ENCODE assay signal across 1 cellular context in genomic region chr15:90954712-90955671, GRCh38.
TF ChIP-seq lines count a peak whose summit lies in the region.

Gene RCCD1 (plus strand): TSS chr15:90954884. CDS start chr15:90956735, 1,851 bp downstream.

TF ChIP-seq in HepG2, 621 proteins besides CTCF, POLR2A, EP300 and RAD21 (continued from another document):
- TF ChIP-seq HNF1A (IDR thresholded peaks at IDR 0.05; ENCODE audit: low read depth): no peak
- TF ChIP-seq HNF1A (CRISPR knock-in tag; IDR thresholded peaks at IDR 0.05; ENCODE audit: borderline replicate concordance): peak; percentile 14; the same call in 1 of the 2 replicates
- TF ChIP-seq ZNF550 (CRISPR knock-in tag; IDR thresholded peaks at IDR 0.05; ENCODE audit: borderline replicate concordance): peak; percentile 20; the same call in 1 of the 2 replicates
- TF ChIP-seq ZNF747 (CRISPR knock-in tag; IDR thresholded peaks at IDR 0.05; ENCODE audit: borderline replicate concordance): 0 out of 2 replicates have a peak, but pooled peaks have one; percentile 17
- no peak for TF ChIP-seq NCOR1 (IDR thresholded peaks at IDR 0.05; ENCODE audit: borderline replicate concordance, low read length)
- no peak; the same call in 1 of the 2 replicates for TF ChIP-seq ZNF569 (CRISPR knock-in tag; IDR thresholded peaks at IDR 0.05; ENCODE audit: borderline replicate concordance)
- TF ChIP-seq THAP8 (CRISPR knock-in tag; IDR thresholded peaks at IDR 0.05; ENCODE audit: borderline replicate concordance): peak; percentile 56; the same call in 1 of the 2 replicates
- TF ChIP-seq SPEN (CRISPR knock-in tag; IDR thresholded peaks at IDR 0.05; ENCODE audit: low read depth): peak; percentile 55
- TF ChIP-seq ARHGAP35 (CRISPR knock-in tag; IDR thresholded peaks at IDR 0.05; ENCODE audit: borderline replicate concordance): no peak; the same call in 1 of the 2 replicates
- peak; percentile 31; the same call in 1 of the 2 replicates for TF ChIP-seq ZNF564 (CRISPR knock-in tag; IDR thresholded peaks at IDR 0.05)
- peak; percentile 70; the same call in 1 of the 2 replicates for TF ChIP-seq AFF4 (CRISPR knock-in tag; IDR thresholded peaks at IDR 0.05)
- TF ChIP-seq SALL1 (CRISPR knock-in tag; IDR thresholded peaks at IDR 0.05): peak; percentile 68; the same call in 1 of the 2 replicates
- peak; percentile 80 for TF ChIP-seq SALL2 (CRISPR knock-in tag; IDR thresholded peaks at IDR 0.05)
- TF ChIP-seq NFE2L1 (CRISPR knock-in tag; IDR thresholded peaks at IDR 0.05; ENCODE audit: borderline replicate concordance): no peak; the same call in 1 of the 2 replicates
- peak; percentile 84 for TF ChIP-seq KLF12 (CRISPR knock-in tag; IDR thresholded peaks at IDR 0.05; ENCODE audit: borderline replicate concordance)
- peak; percentile 89 for TF ChIP-seq NFYB (CRISPR knock-in tag; IDR thresholded peaks at IDR 0.05)
- peak; percentile 71; the same call in 1 of the 2 replicates for TF ChIP-seq ZNF75D (CRISPR knock-in tag; IDR thresholded peaks at IDR 0.05; ENCODE audit: borderline replicate concordance)
- no peak for TF ChIP-seq JUNB (CRISPR knock-in tag; IDR thresholded peaks at IDR 0.05; ENCODE audit: borderline replicate concordance)
- TF ChIP-seq ZNF17 (CRISPR knock-in tag; IDR thresholded peaks at IDR 0.05): 0 out of 2 replicates have a peak, but pooled peaks have one; percentile 48
- TF ChIP-seq ASH2L (IDR thresholded peaks at IDR 0.05; ENCODE audit: insufficient read length, low read depth, low read length): peak; percentile 83
- no peak for TF ChIP-seq KLF15 (CRISPR knock-in tag; IDR thresholded peaks at IDR 0.05; ENCODE audit: borderline replicate concordance)
- peak; percentile 63; the same call in 1 of the 2 replicates for TF ChIP-seq ZNF772 (CRISPR knock-in tag; IDR thresholded peaks at IDR 0.05)
- TF ChIP-seq ZNF335 (CRISPR knock-in tag; IDR thresholded peaks at IDR 0.05): no peak; the same call in none of the 2 replicates
- peak; percentile 74; the same call in 1 of the 2 replicates for TF ChIP-seq ZNF354B (CRISPR knock-in tag; IDR thresholded peaks at IDR 0.05)
- TF ChIP-seq SP140L (CRISPR knock-in tag; IDR thresholded peaks at IDR 0.05; ENCODE audit: borderline replicate concordance): no peak
- no peak for TF ChIP-seq NFE2L2 (IDR thresholded peaks at IDR 0.05; ENCODE audit: low read length)
- TF ChIP-seq ZNF724P (CRISPR knock-in tag; IDR thresholded peaks at IDR 0.05; ENCODE audit: borderline replicate concordance): 0 out of 2 replicates have a peak, but pooled peaks have one; percentile 72
- TF ChIP-seq ZFY (CRISPR knock-in tag; IDR thresholded peaks at IDR 0.05): peak; percentile 94
- TF ChIP-seq ZNF577 (CRISPR knock-in tag; IDR thresholded peaks at IDR 0.05; ENCODE audit: borderline replicate concordance, low read depth): no peak
- peak; percentile 95 for TF ChIP-seq AGO2 (optimal IDR thresholded peaks at IDR 0.05; ENCODE audit: low read depth, low read length)
- 0 out of 2 replicates have a peak, but pooled peaks have one; percentile 44 for TF ChIP-seq ZNF710 (CRISPR knock-in tag; IDR thresholded peaks at IDR 0.05; ENCODE audit: borderline replicate concordance)
- peak; percentile 53; the same call in 1 of the 2 replicates for TF ChIP-seq HIC2 (CRISPR knock-in tag; IDR thresholded peaks at IDR 0.05; ENCODE audit: low read depth)
- no peak for TF ChIP-seq MAFG (CRISPR knock-in tag; IDR thresholded peaks at IDR 0.05)
- no peak for TF ChIP-seq AHR (CRISPR knock-in tag; IDR thresholded peaks at IDR 0.05)
- peak; percentile 68; the same call in 1 of the 2 replicates for TF ChIP-seq PBX3 (CRISPR knock-in tag; IDR thresholded peaks at IDR 0.05; ENCODE audit: borderline replicate concordance)
- TF ChIP-seq ZBTB43 (CRISPR knock-in tag; conservative IDR thresholded peaks at IDR 0.05): peak; percentile 74
